In genomic region chr15:69758810-69759410, GRCh38 we compare ENCODE assay signal across 8 cellular contexts.
DNase-seq lines count a peak whose midpoint lies in the region; ATAC-seq and TF ChIP-seq lines count a peak whose summit lies in the region.

No MANE protein-coding gene starts in this region.

- no peak for TF ChIP-seq CTCF in GM20000 (IDR thresholded peaks at IDR 0.05; ENCODE audit: extremely low read depth, missing control alignments)

- peaks cover 14% of the 10 kb centered on the region for H3K9me3 Mint-ChIP-seq in activated T-cell treated with anti-CD3 and anti-CD28 coated beads, Interleukin-2, amount 50 U/mL, for 24 hours
- peaks cover 0 to 7% (median 2%) of the 10 kb centered on the region in 6 donors for H3K9me3 Mint-ChIP-seq in immature natural killer cell

- H3K27ac Mint-ChIP-seq in activated T-cell treated with anti-CD3 and anti-CD28 coated beads, Interleukin-2, amount 50 U/mL, for 24 hours, result peak overlapping the region; percentile 95
- H3K27ac Mint-ChIP-seq in immature natural killer cell, result peak overlapping the region; percentile 56 to 96 (median 91)

- H3K36me3 Mint-ChIP-seq in activated T-cell treated with anti-CD3 and anti-CD28 coated beads, Interleukin-2, amount 50 U/mL, for 24 hours (ENCODE audit: low read depth), result peaks cover 10% of the 10 kb centered on the region
- peaks cover 0 to 6% (median 0%) of the 10 kb centered on the region in 3 donors for H3K36me3 Mint-ChIP-seq in immature natural killer cell

- DNase-seq in GM20000 (ENCODE audit: low spot score) (peak; percentile 46), OCI-M1 (lab: John Stamatoyannopoulos, UW) (peak; percentile 94), immature natural killer cell (peak; percentile 95 to 96 (median 96)), AG08396 (ENCODE audit: low spot score) (no peak), dedifferentiated amniotic fluid mesenchymal stem cell (ENCODE audit: extremely low spot score) (no peak), sciatic nerve (ENCODE audit: low spot score) (no peak)
- DNase-seq in activated T-cell treated with anti-CD3 and anti-CD28 coated beads, Interleukin-2, amount 50 U/mL, for 24 hours, result peak; percentile 82
- DNase-seq in stimulated activated CD8-positive, alpha-beta memory T cell treated with anti-CD3 and anti-CD28 coated beads, Interleukin-7, amount 100 ng/mL, for 24 hours (ENCODE audit: low read depth), result peak; percentile 64

- no peak for ATAC-seq in sciatic nerve

- H3K27me3 Mint-ChIP-seq in activated T-cell treated with anti-CD3 and anti-CD28 coated beads, Interleukin-2, amount 50 U/mL, for 24 hours, result no peaks in the 10 kb centered on the region
- peaks cover 32 to 39% (median 36%) of the 10 kb centered on the region in 3 donors for H3K27me3 Mint-ChIP-seq in immature natural killer cell (ENCODE audit: low read depth in 3 of 3)

- peaks cover 96% of the 10 kb centered on the region for H3K4me1 Mint-ChIP-seq in activated T-cell treated with anti-CD3 and anti-CD28 coated beads, Interleukin-2, amount 50 U/mL, for 24 hours (ENCODE audit: low read depth)
- H3K4me1 Mint-ChIP-seq in immature natural killer cell, result peaks cover 71 to 82% of the 10 kb centered on the region in 2 donors

- intact Hi-C loops in sciatic nerve (cut with DNase I), result no loop called here

- peak overlapping the region; percentile 54 for H3K4me3 Mint-ChIP-seq in activated T-cell treated with anti-CD3 and anti-CD28 coated beads, Interleukin-2, amount 50 U/mL, for 24 hours
- H3K4me3 Mint-ChIP-seq in immature natural killer cell, result peak overlapping the region; percentile 48 to 75 (median 60)

Comparison
In these comparisons a context has a peak if more than half of its experiments do, and no peak if none do; other contexts are left out.
1. DNase-seq: peak in GM20000 (single experiment), OCI-M1 (single experiment), activated T-cell treated with anti-CD3 and anti-CD28 coated beads, Interleukin-2, amount 50 U/mL, for 24 hours (single experiment), immature natural killer cell (3 of 3) and stimulated activated CD8-positive, alpha-beta memory T cell treated with anti-CD3 and anti-CD28 coated beads, Interleukin-7, amount 100 ng/mL, for 24 hours (single experiment); none in AG08396 (single experiment), dedifferentiated amniotic fluid mesenchymal stem cell (single experiment) and sciatic nerve (single experiment).